In the genomic region with DNA sequence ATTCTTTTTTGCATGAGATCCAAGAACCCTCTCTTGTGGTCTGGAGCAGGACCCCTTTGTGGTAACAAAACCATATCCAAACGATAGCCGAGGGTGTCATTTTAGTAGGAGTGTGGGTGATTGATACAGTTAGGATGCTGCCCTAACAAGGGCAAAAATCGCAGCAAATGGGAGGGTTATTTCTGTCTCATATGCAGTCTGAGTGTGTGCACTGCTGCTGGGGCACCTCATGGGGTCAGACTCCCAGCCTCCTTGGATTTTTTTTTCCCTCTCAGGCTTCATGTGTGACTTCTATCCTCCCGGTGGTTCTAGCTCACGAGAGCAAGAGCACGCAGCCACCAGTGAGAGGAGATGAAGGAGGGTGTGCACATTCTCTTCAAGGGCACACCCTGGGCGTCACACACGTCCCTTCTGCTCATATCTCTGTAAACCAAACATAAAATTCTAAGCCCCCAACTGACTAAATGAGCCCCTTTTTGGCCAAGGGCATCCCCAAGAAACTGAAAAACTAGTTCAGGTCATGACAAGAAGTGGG, we compare ENCODE assay signal across 26 cellular contexts. TPM values are rescaled to one million over a fixed set of nuclear protein-coding genes. Genes with fewer than 3 reads are reported as not detected.
"Had no signal": no experiment of that assay in that cellular context is flagged by ENCODE, and none has a peak within 500 bp of the region (broad histone marks: within the 10 kb centered on the region; RNA-seq: fewer than 3 reads in every experiment).

No MANE protein-coding gene starts in this region.

- H3K4me3 ChIP-seq: cardiac muscle cell, SK-N-MC had no signal

- H3K27ac ChIP-seq: brain microvascular endothelial cell, cardiac muscle cell, SK-N-MC had no signal

- H3K36me3 ChIP-seq: brain microvascular endothelial cell, cardiac muscle cell had no signal

- H3K9me3 Mint-ChIP-seq: activated T-cell treated with anti-CD3 and anti-CD28 coated beads, Interleukin-2, amount 50 U/mL, for 24 hours had no signal

- H3K4me3 Mint-ChIP-seq: activated CD4-positive, alpha-beta T cell treated with anti-CD3 and anti-CD28 coated beads, Interleukin-2, amount 10 ng/mL, durations not matched to agents 24 days and 14 days; activated naive CD8-positive, alpha-beta T cell treated with anti-CD3 and anti-CD28 coated beads, Interleukin-2, amount 50 U/mL, for 24 hours; activated T-cell treated with anti-CD3 and anti-CD28 coated beads, Interleukin-2, amount 50 U/mL, for 24 hours had no signal

- DNase-seq: activated CD4-positive, alpha-beta T cell treated with anti-CD3 and anti-CD28 coated beads for 1 hour; activated CD4-positive, alpha-beta T cell treated with anti-CD3 and anti-CD28 coated beads, Interleukin-2, amount 10 ng/mL, durations not matched to agents 24 days and 14 days; activated CD4-positive, alpha-beta T cell treated with anti-CD3 and anti-CD28 coated beads, Interleukin-2, amount 50 U/mL, for 48 hours; activated CD8-positive, alpha-beta memory T cell treated with anti-CD3 and anti-CD28 coated beads, Interleukin-2, amount 50 U/mL, for 4 hours; activated effector memory CD4-positive, alpha-beta T cell treated with anti-CD3 and anti-CD28 coated beads, Interleukin-2, amount 50 U/mL, for 16 hours; activated naive CD4-positive, alpha-beta T cell treated with Interleukin-2 at 50 U/mL for 16 hours; activated naive CD8-positive, alpha-beta T cell treated with anti-CD3 and anti-CD28 coated beads, Interleukin-2, amount 50 U/mL, for 24 hours; activated T-cell treated with anti-CD3 and anti-CD28 coated beads, Interleukin-2, amount 50 U/mL, for 24 hours; amygdala; brain microvascular endothelial cell; Karpas-422; MM.1S; NCI-H1105; NCI-H1436; NCI-H1694 treated with DMSO at 0.1 percent for 48 hours; NCI-H2029 treated with DMSO at 0.1 percent for 48 hours; NCI-H345; NCI-H510A; NCI-H526 treated with DMSO at 0.1 percent for 48 hours; NCI-H82; RPMI8226; SW 1271 had no signal

- H3K27me3 Mint-ChIP-seq: activated CD4-positive, alpha-beta T cell treated with anti-CD3 and anti-CD28 coated beads, Interleukin-2, amount 10 ng/mL, durations not matched to agents 24 days and 14 days had no signal

- H3K27me3 ChIP-seq: brain microvascular endothelial cell, cardiac muscle cell had no signal

- H3K27ac Mint-ChIP-seq: activated CD4-positive, alpha-beta T cell treated with anti-CD3 and anti-CD28 coated beads, Interleukin-2, amount 10 ng/mL, durations not matched to agents 24 days and 14 days; activated naive CD4-positive, alpha-beta T cell treated with anti-CD3 and anti-CD28 coated beads, Interleukin-2, amount 50 U/mL, for 72 hours; activated naive CD8-positive, alpha-beta T cell treated with anti-CD3 and anti-CD28 coated beads, Interleukin-2, amount 50 U/mL, for 24 hours; activated T-cell treated with anti-CD3 and anti-CD28 coated beads, Interleukin-2, amount 50 U/mL, for 24 hours had no signal

- ATAC-seq: activated naive CD4-positive, alpha-beta T cell treated with anti-CD3 and anti-CD28 coated beads, Interleukin-2, amount 50 U/mL, for 72 hours; activated naive CD8-positive, alpha-beta T cell treated with anti-CD3 and anti-CD28 coated beads, Interleukin-2, amount 50 U/mL, for 24 hours; Right ventricle myocardium inferior had no signal

RNA-seq across cellular contexts. Expression of a gene that starts 56.2 kb away (rescaled TPM):
- total RNA-seq: cardiac muscle cell had no signal
- polyA plus RNA-seq: cardiac muscle cell had no signal
